In genomic region chr19:9620842-9621155, GRCh38 we compare ENCODE assay signal across 8 cellular contexts. TPM values are rescaled to one million over a fixed set of nuclear protein-coding genes. Genes with fewer than 3 reads are reported as not detected.
DNase-seq lines count a peak whose midpoint lies in the region; ATAC-seq and TF ChIP-seq lines count a peak whose summit lies in the region.

No MANE protein-coding gene starts in this region.

- H3K9me3 ChIP-seq in SJSA1 (replicated peaks): 0 out of 2 replicates have a peak, but pooled peaks cover 3% of the 10 kb centered on the region

- peaks cover 43% of the 10 kb centered on the region for H3K36me3 ChIP-seq in SJSA1

- H3K4me1 ChIP-seq in SJSA1 (replicated peaks): peaks cover 12% of the 10 kb centered on the region

- H3K4me3 ChIP-seq in SJSA1 (peak overlapping the region; percentile 70), foreskin fibroblast (ENCODE audit: low read depth in 1 of 2, low read length in 2 of 2) (peak overlapping the region; percentile 78 to 90), retinal pigment epithelial cell (ENCODE audit: low read length) (peak overlapping the region; percentile 98)

- peak overlapping the region; percentile 90 for H3K27ac ChIP-seq in SJSA1

- no peak for DNase-seq in SJSA1 (ENCODE audit: low read depth in 1 of 2, low spot score in 2 of 2)
- DNase-seq in foreskin fibroblast: no peak
- DNase-seq in retinal pigment epithelial cell (ENCODE audit: low read depth): no peak
- no peak for DNase-seq in iPS-NIHi11 (ENCODE audit: low spot score)
- no peak for DNase-seq in DMS79 treated with DMSO at 0.1 percent for 48 hours (lab: John Stamatoyannopoulos, UW)

- H3K27me3 ChIP-seq in SJSA1 (replicated peaks): no peaks in the 10 kb centered on the region

- peak; percentile 41 for ATAC-seq in GM19023 (IDR thresholded peaks at IDR 0.05; ENCODE audit: unreplicated experiment)
- ATAC-seq in HG03457 (IDR thresholded peaks at IDR 0.05; ENCODE audit: unreplicated experiment): no peak
- no peak for ATAC-seq in GM19397 (IDR thresholded peaks at IDR 0.05; ENCODE audit: unreplicated experiment)

- TF ChIP-seq CTCF in foreskin fibroblast (IDR thresholded peaks at IDR 0.05; ENCODE audit: low read depth, low read length) (no peak), retinal pigment epithelial cell (conservative IDR thresholded peaks at IDR 0.05; ENCODE audit: low read depth, low read length) (no peak)

RNA-seq across cellular contexts. Expression of gene ZNF561, which starts 0.2 kb away (rescaled TPM):
- 9.8 and 14.5 TPM in 2 replicates for total RNA-seq in SJSA1 (2014; rRNA removed; shearing (Covaris generic))

RNA-seq across cellular contexts. Expression of gene ZNF121, which starts 36.5 kb away (rescaled TPM):
- 22.9 and 29.1 TPM in 2 replicates for total RNA-seq in SJSA1 (2014; rRNA removed; shearing (Covaris generic))

RNA-seq across cellular contexts. Expression of gene ZNF562, which starts 54.1 kb away (rescaled TPM):
- 7.8 and 9.6 TPM in 2 replicates for total RNA-seq in SJSA1 (2014; rRNA removed; shearing (Covaris generic))
